15 cellular contexts compared by ENCODE assay signal in the genomic region with DNA sequence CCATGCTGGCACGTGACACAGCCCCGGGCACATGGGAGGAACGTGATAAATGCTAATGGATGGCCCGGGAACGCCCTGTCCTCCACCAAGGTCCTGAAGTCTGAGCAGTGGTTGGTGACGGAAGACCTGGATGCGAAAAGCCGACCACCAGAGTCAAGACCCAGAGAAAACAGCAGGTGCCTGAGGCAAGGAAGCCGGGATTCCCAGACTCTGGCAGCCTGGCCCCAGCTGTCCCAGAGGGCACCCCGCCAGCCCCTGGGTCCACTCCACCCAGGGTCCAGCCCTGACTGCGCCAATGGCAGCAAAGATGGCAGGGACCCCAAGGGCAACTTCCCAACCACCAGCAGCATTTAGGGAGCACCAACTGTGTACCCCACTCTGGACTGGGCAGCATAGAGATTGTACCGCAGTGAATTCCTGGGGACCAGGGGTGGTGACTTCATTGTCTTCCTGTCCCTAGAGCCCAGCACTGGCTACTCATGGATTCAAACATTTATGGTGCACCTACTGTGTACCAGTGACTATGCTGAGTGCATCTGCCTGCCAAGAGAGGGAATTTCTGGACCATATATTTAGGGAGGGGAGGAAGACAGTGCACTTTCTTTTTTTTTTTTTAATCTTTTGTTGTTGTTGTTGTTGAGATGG. TPM values are rescaled to one million over a fixed set of nuclear protein-coding genes. Genes with fewer than 3 reads are reported as not detected.
DNase-seq lines count a peak whose midpoint lies in the region; ATAC-seq, FAIRE-seq and TF ChIP-seq lines count a peak whose summit lies in the region.
"Had no signal": no experiment of that assay in that cellular context is flagged by ENCODE, and none has a peak within 500 bp of the region (broad histone marks: within the 10 kb centered on the region; RNA-seq: fewer than 3 reads in every experiment).

No MANE protein-coding gene starts in this region.

- CTCF ChIA-PET in K562 (lab: Yijun Ruan, JAX; ENCODE audit: low intra/inter-chr PET ratio), result no interaction called here

- no peaks in the 10 kb centered on the region for H3K9me3 Mint-ChIP-seq in naive thymus-derived CD8-positive, alpha-beta T cell
- H3K9me3 Mint-ChIP-seq: CD4-positive, alpha-beta memory T cell had no signal

- H4K20me1 ChIP-seq in K562 (replicated peaks; ENCODE audit: control insufficient read depth, insufficient read depth, low read length) (no peaks in the 10 kb centered on the region), osteoblast (ENCODE audit: insufficient read depth, low read length) (no peaks in the 10 kb centered on the region)

- H3K27me3 ChIP-seq in BE2C, result no peaks in the 10 kb centered on the region
- H3K27me3 ChIP-seq in K562 (ENCODE audit: control insufficient read depth in 2 of 2, insufficient read depth in 2 of 2, low read length in 2 of 2), result no peaks in the 10 kb centered on the region
- no peaks in the 10 kb centered on the region for H3K27me3 ChIP-seq in osteoblast (ENCODE audit: insufficient read depth, low read length)

- ATAC-seq in K562 (no peak), HG03175 (IDR thresholded peaks at IDR 0.05; ENCODE audit: unreplicated experiment) (no peak), Right ventricle myocardium inferior (no peak)
- ATAC-seq in naive thymus-derived CD8-positive, alpha-beta T cell, result no peak

- no TSS peak for BruUV-seq in K562 (replicated peaks; lab: Mats Ljungman, UMichigan)

- H3K36me3 ChIP-seq in BE2C (no peaks in the 10 kb centered on the region), K562 (ENCODE audit: control insufficient read depth, insufficient read depth, low read length) (no peaks in the 10 kb centered on the region), osteoblast (ENCODE audit: insufficient read depth, low read length) (no peaks in the 10 kb centered on the region)

- no peaks in the 10 kb centered on the region for H3K36me3 Mint-ChIP-seq in naive thymus-derived CD8-positive, alpha-beta T cell
- H3K36me3 Mint-ChIP-seq: CD4-positive, alpha-beta memory T cell had no signal

- TF ChIP-seq CTCF in BE2C (IDR thresholded peaks at IDR 0.05; ENCODE audit: low read depth, low read length) (no peak), K562 (IDR thresholded peaks at IDR 0.05 in 2 of 3, conservative IDR thresholded peaks at IDR 0.05 in 1 of 3; ENCODE audit: insufficient read depth in 2 of 3, low read depth in 1 of 3, low read length in 3 of 3) (no peak), osteoblast (IDR thresholded peaks at IDR 0.05; ENCODE audit: extremely low read depth, low read depth, low read length) (no peak)

- no peaks in the 10 kb centered on the region for H3K9me3 ChIP-seq in BE2C
- no peaks in the 10 kb centered on the region for H3K9me3 ChIP-seq in K562 (replicated peaks; ENCODE audit: control insufficient read depth, insufficient read depth, low read depth, low read length)
- no peaks in the 10 kb centered on the region for H3K9me3 ChIP-seq in osteoblast (ENCODE audit: low read depth, low read length)

- no peak for TF ChIP-seq EP300 in K562 (IDR thresholded peaks at IDR 0.05; ENCODE audit: low read length)

- H3K4me2 ChIP-seq in K562 (ENCODE audit: insufficient read depth, low read length) (no peak overlapping the region), osteoblast (ENCODE audit: insufficient read depth, low read length) (no peak overlapping the region)

- POLR2A ChIA-PET in K562 (lab: Yijun Ruan, JAX), result no interaction called here
- POLR2A ChIA-PET in naive thymus-derived CD8-positive, alpha-beta T cell (lab: Charles Lee), result no interaction called here

- H3K4me1 ChIP-seq in BE2C (peaks cover 12% of the 10 kb centered on the region), K562 (replicated peaks in 1 of 2; ENCODE audit: control insufficient read depth in 2 of 2, insufficient read depth in 2 of 2, low read length in 2 of 2) (peaks cover 12 to 30% of the 10 kb centered on the region in 2 experiments), osteoblast (ENCODE audit: insufficient read depth, low read length) (peaks cover 7% of the 10 kb centered on the region)

- FAIRE-seq in HTR-8/SVneo (lab: Jason Lieb, UNC) (peak; percentile 4), K562 (lab: Jason Lieb, UNC) (peak; percentile 6)
- FAIRE-seq: A204.1, GM12878 had no signal

- H2AFZ ChIP-seq in K562 (ENCODE audit: low read depth, low read length) (no peak overlapping the region), osteoblast (ENCODE audit: low read length) (no peak overlapping the region)
- H2AFZ ChIP-seq: GM23248 had no signal

- no peak overlapping the region for H3K4me3 Mint-ChIP-seq in naive thymus-derived CD8-positive, alpha-beta T cell
- H3K4me3 Mint-ChIP-seq: B cell; CD4-positive, alpha-beta memory T cell had no signal

- TF ChIP-seq POLR2A in K562 (conservative IDR thresholded peaks at IDR 0.05), result no peak

- peaks cover 0 to 2% (median under 1%) of the 10 kb centered on the region in 5 donors for H3K27me3 Mint-ChIP-seq in naive thymus-derived CD8-positive, alpha-beta T cell
- H3K27me3 Mint-ChIP-seq: B cell had no signal

- no peak for TF ChIP-seq RAD21 in K562 (CRISPR knock-in tag; conservative IDR thresholded peaks at IDR 0.05 in 1 of 2, IDR thresholded peaks at IDR 0.05 in 1 of 2)

- intact Hi-C loops in K562 (cut with micrococcal nuclease), result no loop called here
- intact Hi-C loops in Right ventricle myocardium inferior (cut with DNase I), result no loop called here

- DNase-seq in BE2C, result peak; percentile 41
- DNase-seq in HTR-8/SVneo (ENCODE audit: insufficient read length, low spot score), result no peak
- no peak for DNase-seq in K562 (ENCODE audit: extremely low read depth in 1 of 4, low spot score in 3 of 4)
- peak; percentile 27 for DNase-seq in osteoblast (ENCODE audit: insufficient read length, low spot score, missing footprints)
- no peak for DNase-seq in Right ventricle myocardium inferior (ENCODE audit: missing footprints)
- DNase-seq in naive thymus-derived CD8-positive, alpha-beta T cell, result no peak
- DNase-seq: CD4-positive, alpha-beta memory T cell; DMS79; GM23248; H7 had no signal

- no peak overlapping the region for H3K4me3 ChIP-seq in BE2C (ENCODE audit: low read depth, low read length)
- H3K4me3 ChIP-seq in K562, result no peak overlapping the region
- no peak overlapping the region for H3K4me3 ChIP-seq in osteoblast (ENCODE audit: insufficient read depth, low read length)
- H3K4me3 ChIP-seq: GM12878, GM23248 had no signal

- no peak overlapping the region for H3K27ac Mint-ChIP-seq in naive thymus-derived CD8-positive, alpha-beta T cell
- H3K27ac Mint-ChIP-seq: B cell; CD4-positive, alpha-beta memory T cell had no signal

- peaks cover 0 to 2% (median under 1%) of the 10 kb centered on the region in 4 donors for H3K4me1 Mint-ChIP-seq in naive thymus-derived CD8-positive, alpha-beta T cell

- in situ Hi-C loops in K562 (cut with MboI), result no loop called here

- H3K79me2 ChIP-seq in K562 (ENCODE audit: control insufficient read depth, insufficient read depth, low read length) (no peaks in the 10 kb centered on the region), osteoblast (ENCODE audit: insufficient read depth, low read length) (no peaks in the 10 kb centered on the region)

- WGBS in K562 (ENCODE audit: insufficient coverage, low coverage, missing lambda C conversion rate), result 63% methylated on average over 11 of the region's 12 CpGs

- H3K27ac ChIP-seq in K562 (ENCODE audit: extremely low read depth, low read depth, low read length) (no peak overlapping the region), osteoblast (ENCODE audit: low read depth, low read length) (no peak overlapping the region)
- H3K27ac ChIP-seq: C4-2B, GM23248 had no signal

- H3K9ac ChIP-seq in K562 (ENCODE audit: insufficient read depth in 1 of 2, low read depth in 2 of 2, low read length in 2 of 2), result no peak overlapping the region
- H3K9ac ChIP-seq: GM23248 had no signal

- no peaks in the 10 kb centered on the region for H3K9me1 ChIP-seq in K562 (ENCODE audit: control insufficient read depth, insufficient read depth, low read length)

TF ChIP-seq in K562, 482 proteins besides CTCF, POLR2A, EP300 and RAD21 (continues in another document):
- TF ChIP-seq ZKSCAN8 (CRISPR knock-in tag; IDR thresholded peaks at IDR 0.05) (peak; percentile 93), PHB2 (IDR thresholded peaks at IDR 0.05; ENCODE audit: low read depth) (no peak), MLLT1 (IDR thresholded peaks at IDR 0.05) (no peak)

RNA-seq across cellular contexts. Expression of gene UBE2V1, which starts 55.4 kb away (rescaled TPM):
- polyA plus RNA-seq in BE2C (2012; ENCODE audit: insufficient read depth, insufficient read length, low read depth), result 88.4 TPM
- total RNA-seq in K562 (2011; cell fraction: chromatin; rRNA removed; ENCODE audit: low replicate concordance), result 218 and 364 TPM in 2 replicates
- 115 and 134 TPM in 2 replicates for total RNA-seq in K562 (2011; cell fraction: nucleolus; rRNA removed)
- total RNA-seq in K562 (2011; cell fraction: nucleoplasm; rRNA removed), result 295 and 429 TPM in 2 replicates
- total RNA-seq in K562 (2014; rRNA removed), result 62.8 and 94.6 TPM in 2 replicates
- total RNA-seq in K562 (2014; rRNA removed; fragmentation: Illumina TruSeq; extraction: Trizol), result 93.0 and 107 TPM in 2 replicates
- total RNA-seq in K562 (2015; rRNA removed; fragmentation: Illumina TruSeq; extraction: Trizol), result 93.5 and 94.9 TPM in 2 replicates
- total RNA-seq in K562 (2021), result 113 and 119 TPM in 2 replicates
- polyA plus RNA-seq in K562 (2011; rRNA removed), result 112 and 129 TPM in 2 replicates
- polyA plus RNA-seq in K562 (2011; cell fraction: cytosol; rRNA removed), result 77.3 and 148 TPM in 2 replicates
- polyA plus RNA-seq in K562 (2011; cell fraction: nucleus; rRNA removed), result 118 and 127 TPM in 2 replicates
- polyA plus RNA-seq in K562 (2012), result 139 and 160 TPM in 2 replicates
- polyA plus RNA-seq in K562 (2014; fragmentation: Illumina TruSeq; extraction: Trizol), result 237 and 271 TPM in 2 replicates
- polyA plus RNA-seq in K562 (2014; fragmentation: Nextera tagmentation; extraction: Ambion mirVana), result 100 to 1,000 TPM; 145 to 357 TPM
- polyA plus RNA-seq in K562 (2014; rRNA removed), result 146 and 170 TPM in 2 replicates
- 132 and 142 TPM in 2 replicates for polyA minus RNA-seq in K562 (2011; rRNA and poly(A)+ RNA removed)
- 41.7 and 44.1 TPM in 2 replicates for polyA minus RNA-seq in K562 (2011; cell fraction: cytosol; rRNA and poly(A)+ RNA removed)
- 67.2 and 111 TPM in 2 replicates for polyA minus RNA-seq in K562 (2011; cell fraction: nucleus; rRNA and poly(A)+ RNA removed)
- total RNA-seq in osteoblast, result 90.8 and 100 TPM in 2 replicates
- total RNA-seq in Right ventricle myocardium inferior, result 74.3 TPM
- 100 to 1,000 TPM; 154 to 165 TPM for total RNA-seq in naive thymus-derived CD8-positive, alpha-beta T cell
- 100 to 1,000 TPM; 141 to 155 (median 148) TPM for polyA plus RNA-seq in naive thymus-derived CD8-positive, alpha-beta T cell

Comparison
In these comparisons a context has a peak if more than half of its experiments do, and no peak if none do; other contexts are left out.
1. DNase-seq: peak in BE2C (single experiment) and osteoblast (single experiment); none in HTR-8/SVneo (single experiment), K562 (0 of 4), Right ventricle myocardium inferior (single experiment) and naive thymus-derived CD8-positive, alpha-beta T cell (0 of 10).